Comparison of ENCODE assay signal across 31 cellular contexts in genomic region chr7:42006801-42007394, GRCh38.
"Had no signal": no experiment of that assay in that cellular context is flagged by ENCODE, and none has a peak within 500 bp of the region (broad histone marks: within the 10 kb centered on the region; RNA-seq: fewer than 3 reads in every experiment).

No MANE protein-coding gene starts in this region.

- H3K27me3 ChIP-seq: esophagus muscularis mucosa, foreskin keratinocyte, gastrocnemius medialis had no signal

- H3K4me3 ChIP-seq: esophagus muscularis mucosa, gastrocnemius medialis had no signal

- H3K4me3 Mint-ChIP-seq: activated B cell treated with CpG ODN at 0.5 μM for 24 hours; activated CD4-positive, alpha-beta memory T cell treated with anti-CD3 and anti-CD28 coated beads for 36 hours; activated CD8-positive, alpha-beta memory T cell treated with anti-CD3 and anti-CD28 coated beads, Interleukin-2, amount 10 ng/mL, durations not matched to agents 7 days and 5 days; activated CD8-positive, alpha-beta T cell treated with anti-CD3 and anti-CD28 coated beads, Interleukin-2, amount 10 ng/mL, durations not matched to agents 7 days and 5 days; activated naive CD4-positive, alpha-beta T cell treated with anti-CD3 and anti-CD28 coated beads, Interleukin-2, amount 10 ng/mL, durations not matched to agents 7 days and 5 days; activated naive CD8-positive, alpha-beta T cell; activated T-cell treated with anti-CD3 and anti-CD28 coated beads, Interleukin-2, amount 50 U/mL, for 24 hours; activated T-cell treated with anti-CD3 and anti-CD28 coated beads, Interleukin-2, amount 50 U/mL, for 72 hours; effector memory CD8-positive, alpha-beta T cell; T-helper 17 cell; T-helper 2 cell treated with Interferon-gamma antibody and Interleukin-4, amounts not matched to agents 5 μg/mL and 100 μg/mL, for 36 hours had no signal

- H3K36me3 ChIP-seq: gastrocnemius medialis, WERI-Rb-1 had no signal

- H3K36me3 Mint-ChIP-seq: activated CD4-positive, alpha-beta memory T cell treated with anti-CD3 and anti-CD28 coated beads for 36 hours; activated CD8-positive, alpha-beta memory T cell treated with anti-CD3 and anti-CD28 coated beads, Interleukin-2, amount 10 ng/mL, durations not matched to agents 7 days and 5 days; activated naive CD4-positive, alpha-beta T cell treated with anti-CD3 and anti-CD28 coated beads, Interleukin-2, amount 10 ng/mL, durations not matched to agents 7 days and 5 days; activated naive CD8-positive, alpha-beta T cell had no signal

- DNase-seq: activated B cell treated with CpG ODN at 0.5 μM for 24 hours; activated CD4-positive, alpha-beta memory T cell treated with anti-CD3 and anti-CD28 coated beads for 36 hours; activated CD4-positive, alpha-beta T cell treated with anti-CD3 and anti-CD28 coated beads for 48 hours; activated CD8-positive, alpha-beta memory T cell treated with anti-CD3 and anti-CD28 coated beads, Interleukin-2, amount 10 ng/mL, durations not matched to agents 7 days and 5 days; activated CD8-positive, alpha-beta memory T cell treated with anti-CD3 and anti-CD28 coated beads, Interleukin-2, amount 50 U/mL, for 4 hours; activated CD8-positive, alpha-beta T cell treated with anti-CD3 and anti-CD28 coated beads, Interleukin-2, amount 10 ng/mL, durations not matched to agents 7 days and 5 days; activated gamma-delta T cell; activated naive CD4-positive, alpha-beta T cell; activated naive CD4-positive, alpha-beta T cell treated with anti-CD3 and anti-CD28 coated beads, Interleukin-2, amount 10 ng/mL, durations not matched to agents 7 days and 5 days; activated T-cell treated with anti-CD3 and anti-CD28 coated beads for 4 hours; activated T-cell treated with anti-CD3 and anti-CD28 coated beads, Interleukin-2, amount 50 U/mL, for 24 hours; activated T-cell treated with anti-CD3 and anti-CD28 coated beads, Interleukin-2, amount 50 U/mL, for 72 hours; amniotic stem cell; anterior cingulate cortex; caudate nucleus; cortex of kidney; dermis blood vessel endothelial cell; effector CD4-positive, alpha-beta T cell; effector memory CD8-positive, alpha-beta T cell; erythroblast; foreskin keratinocyte; gastrocnemius medialis; glutamatergic neuron; T-helper 1 cell; T-helper 17 cell; T1000; WERI-Rb-1 had no signal

- H3K4me1 Mint-ChIP-seq: activated B cell treated with CpG ODN at 0.5 μM for 24 hours; activated CD8-positive, alpha-beta memory T cell treated with anti-CD3 and anti-CD28 coated beads, Interleukin-2, amount 10 ng/mL, durations not matched to agents 7 days and 5 days; activated naive CD4-positive, alpha-beta T cell treated with anti-CD3 and anti-CD28 coated beads, Interleukin-2, amount 10 ng/mL, durations not matched to agents 7 days and 5 days; T-helper 17 cell had no signal

- ATAC-seq: activated CD4-positive, CD25-positive, alpha-beta regulatory T cell treated with anti-CD3 and anti-CD28 coated beads, Interleukin-2, amount 50 U/mL, for 24 hours; activated CD8-positive, alpha-beta memory T cell treated with anti-CD3 and anti-CD28 coated beads, Interleukin-2, amount 10 ng/mL, durations not matched to agents 7 days and 5 days; activated CD8-positive, alpha-beta T cell treated with anti-CD3 and anti-CD28 coated beads, Interleukin-2, amount 10 ng/mL, durations not matched to agents 7 days and 5 days; activated T-cell treated with anti-CD3 and anti-CD28 coated beads, Interleukin-2, amount 50 U/mL, for 72 hours; effector memory CD8-positive, alpha-beta T cell; foreskin keratinocyte; gastrocnemius medialis; T-helper 17 cell had no signal

- H3K27ac Mint-ChIP-seq: activated B cell treated with CpG ODN at 0.5 μM for 24 hours; activated CD4-positive, alpha-beta memory T cell treated with anti-CD3 and anti-CD28 coated beads for 36 hours; activated CD8-positive, alpha-beta memory T cell treated with anti-CD3 and anti-CD28 coated beads, Interleukin-2, amount 10 ng/mL, durations not matched to agents 7 days and 5 days; activated CD8-positive, alpha-beta T cell treated with anti-CD3 and anti-CD28 coated beads, Interleukin-2, amount 10 ng/mL, durations not matched to agents 7 days and 5 days; activated naive CD4-positive, alpha-beta T cell treated with anti-CD3 and anti-CD28 coated beads, Interleukin-2, amount 10 ng/mL, durations not matched to agents 7 days and 5 days; activated naive CD8-positive, alpha-beta T cell; activated T-cell treated with anti-CD3 and anti-CD28 coated beads, Interleukin-2, amount 50 U/mL, for 24 hours; activated T-cell treated with anti-CD3 and anti-CD28 coated beads, Interleukin-2, amount 50 U/mL, for 72 hours; T-helper 17 cell; T-helper 2 cell treated with Interferon-gamma antibody and Interleukin-4, amounts not matched to agents 5 μg/mL and 100 μg/mL, for 36 hours had no signal

- H3K27me3 Mint-ChIP-seq: activated B cell treated with CpG ODN at 0.5 μM for 24 hours; activated CD4-positive, alpha-beta memory T cell treated with anti-CD3 and anti-CD28 coated beads for 36 hours; activated CD8-positive, alpha-beta memory T cell treated with anti-CD3 and anti-CD28 coated beads, Interleukin-2, amount 10 ng/mL, durations not matched to agents 7 days and 5 days; T-helper 17 cell had no signal

- H3K9me3 Mint-ChIP-seq: activated B cell treated with CpG ODN at 0.5 μM for 24 hours; activated CD4-positive, alpha-beta memory T cell treated with anti-CD3 and anti-CD28 coated beads for 36 hours; activated naive CD4-positive, alpha-beta T cell treated with anti-CD3 and anti-CD28 coated beads, Interleukin-2, amount 10 ng/mL, durations not matched to agents 7 days and 5 days; activated T-cell treated with anti-CD3 and anti-CD28 coated beads, Interleukin-2, amount 50 U/mL, for 24 hours; activated T-cell treated with anti-CD3 and anti-CD28 coated beads, Interleukin-2, amount 50 U/mL, for 72 hours; effector memory CD8-positive, alpha-beta T cell; T-helper 2 cell treated with Interferon-gamma antibody and Interleukin-4, amounts not matched to agents 5 μg/mL and 100 μg/mL, for 36 hours had no signal

- H3K4me1 ChIP-seq: esophagus muscularis mucosa, foreskin keratinocyte, gastrocnemius medialis had no signal

- H3K27ac ChIP-seq: esophagus muscularis mucosa, foreskin keratinocyte, gastrocnemius medialis, WERI-Rb-1 had no signal

- H3K9me3 ChIP-seq: esophagus muscularis mucosa, gastrocnemius medialis had no signal
